Comparison of ENCODE assay signal across 1 cellular context in genomic region chr5:96661841-96662724, GRCh38.
TF ChIP-seq lines count a peak whose summit lies in the region.

Gene CAST, plus strand, starts transcription at chr5:96662376. Its CDS starts 47 bp downstream, at chr5:96662423.

TF ChIP-seq in HepG2, 621 proteins besides CTCF, POLR2A, EP300 and RAD21 (continued from another document and continues in another):
- no peak for TF ChIP-seq ZBTB33 (CRISPR knock-in tag; IDR thresholded peaks at IDR 0.05)
- TF ChIP-seq SKIL (CRISPR knock-in tag; IDR thresholded peaks at IDR 0.05; ENCODE audit: borderline replicate concordance): no peak
- TF ChIP-seq ARID5B (CRISPR knock-in tag; IDR thresholded peaks at IDR 0.05): peak; percentile 56; the same call in 1 of the 2 replicates
- TF ChIP-seq ZSCAN22 (CRISPR knock-in tag; IDR thresholded peaks at IDR 0.05): 0 out of 2 replicates have a peak, but pooled peaks have one; percentile 41
- no peak for TF ChIP-seq HMGA1 (CRISPR knock-in tag; conservative IDR thresholded peaks at IDR 0.05)
- TF ChIP-seq ASH2L (IDR thresholded peaks at IDR 0.05; ENCODE audit: insufficient read length, low read depth, low read length): peak; percentile 32
- TF ChIP-seq KIAA2018 (CRISPR knock-in tag; IDR thresholded peaks at IDR 0.05; ENCODE audit: borderline replicate concordance): 0 out of 2 replicates have a peak, but pooled peaks have one; percentile 8
- TF ChIP-seq NFATC3 (CRISPR knock-in tag; IDR thresholded peaks at IDR 0.05): no peak
- TF ChIP-seq ZNF639 (CRISPR knock-in tag; conservative IDR thresholded peaks at IDR 0.05): peak; percentile 85
- TF ChIP-seq KLF15 (CRISPR knock-in tag; IDR thresholded peaks at IDR 0.05; ENCODE audit: borderline replicate concordance): 0 out of 2 replicates have a peak, but pooled peaks have one; percentile 37
- TF ChIP-seq KDM2A (CRISPR knock-in tag; IDR thresholded peaks at IDR 0.05; ENCODE audit: borderline replicate concordance, low read depth): peak; percentile 58; the same call in 1 of the 2 replicates
- no peak for TF ChIP-seq TARDBP (CRISPR knock-in tag; IDR thresholded peaks at IDR 0.05)
- TF ChIP-seq NR2C2 (CRISPR knock-in tag; IDR thresholded peaks at IDR 0.05; ENCODE audit: borderline replicate concordance): peak; percentile 73; the same call in 1 of the 2 replicates
- no peak for TF ChIP-seq THAP7 (CRISPR knock-in tag; IDR thresholded peaks at IDR 0.05)
- peak; percentile 72 for TF ChIP-seq PATZ1 (CRISPR knock-in tag; IDR thresholded peaks at IDR 0.05)
- TF ChIP-seq BCL6 (CRISPR knock-in tag; IDR thresholded peaks at IDR 0.05): no peak
- TF ChIP-seq ZSCAN30 (CRISPR knock-in tag; IDR thresholded peaks at IDR 0.05): no peak
- TF ChIP-seq TEAD3 (CRISPR knock-in tag; optimal IDR thresholded peaks at IDR 0.05; ENCODE audit: borderline replicate concordance): peak; percentile 5
- TF ChIP-seq EZH2 (conservative IDR thresholded peaks at IDR 0.05; ENCODE audit: low read depth, low read length): no peak
- TF ChIP-seq ZNF687 (CRISPR knock-in tag; IDR thresholded peaks at IDR 0.05): peak; percentile 67
- no peak for TF ChIP-seq SP1 (IDR thresholded peaks at IDR 0.05)
- TF ChIP-seq SP1 (CRISPR knock-in tag; IDR thresholded peaks at IDR 0.05): peak; percentile 16; the same call in 1 of the 2 replicates
- TF ChIP-seq ZNF180 (CRISPR knock-in tag; IDR thresholded peaks at IDR 0.05; ENCODE audit: borderline replicate concordance, low read depth): no peak
- TF ChIP-seq TBX3 (IDR thresholded peaks at IDR 0.05; ENCODE audit: borderline replicate concordance): peak; percentile 22; the same call in 1 of the 2 replicates
- TF ChIP-seq RBFOX2 (IDR thresholded peaks at IDR 0.05; ENCODE audit: low read depth, low read length): peak; percentile 78; the same call in 1 of the 2 replicates
- peak; percentile 66; the same call in 1 of the 2 replicates for TF ChIP-seq ZSCAN21 (CRISPR knock-in tag; IDR thresholded peaks at IDR 0.05; ENCODE audit: borderline replicate concordance)
- no peak for TF ChIP-seq ZNF234 (CRISPR knock-in tag; conservative IDR thresholded peaks at IDR 0.05)
- no peak for TF ChIP-seq ZNF383 (CRISPR knock-in tag; IDR thresholded peaks at IDR 0.05; ENCODE audit: borderline replicate concordance)
- TF ChIP-seq PPARG (CRISPR knock-in tag; conservative IDR thresholded peaks at IDR 0.05): 0 out of 2 replicates have a peak, but pooled peaks have one; percentile 15
